Comparison of ENCODE assay signal across 2 cellular contexts in genomic region chr15:64251658-64252057, GRCh38.
TF ChIP-seq lines count a peak whose summit lies in the region.

No MANE protein-coding gene starts in this region.

TF ChIP-seq in IMR-90, 13 proteins besides CTCF, POLR2A, EP300 and RAD21 (continued from another document):
- TF ChIP-seq MAZ (IDR thresholded peaks at IDR 0.05; ENCODE audit: borderline replicate concordance, low read depth, low read length), result no peak
- TF ChIP-seq MXI1 (IDR thresholded peaks at IDR 0.05; ENCODE audit: borderline replicate concordance, low read depth, low read length), result no peak
- no peak for TF ChIP-seq BHLHE40 (IDR thresholded peaks at IDR 0.05; ENCODE audit: low read depth, low read length)
- no peak for TF ChIP-seq CHD1 (IDR thresholded peaks at IDR 0.05; ENCODE audit: low read depth, low read length)
- no peak for TF ChIP-seq RCOR1 (IDR thresholded peaks at IDR 0.05; ENCODE audit: insufficient replicate concordance, low read length)
- TF ChIP-seq SMC3 (IDR thresholded peaks at IDR 0.05; ENCODE audit: low read depth, low read length), result no peak
- TF ChIP-seq MAFK (IDR thresholded peaks at IDR 0.05; ENCODE audit: low read depth, low read length), result no peak
- no peak for TF ChIP-seq CEBPB (IDR thresholded peaks at IDR 0.05; ENCODE audit: low read depth, low read length)
- no peak for TF ChIP-seq NFE2L2 (IDR thresholded peaks at IDR 0.05; ENCODE audit: low read depth, low read length)
- no peak for TF ChIP-seq FOS (IDR thresholded peaks at IDR 0.05; ENCODE audit: low read depth, low read length)

TF ChIP-seq in WTC11, 78 proteins besides CTCF, POLR2A, EP300 and RAD21 (continued from another document):
- TF ChIP-seq, protein P1, sequence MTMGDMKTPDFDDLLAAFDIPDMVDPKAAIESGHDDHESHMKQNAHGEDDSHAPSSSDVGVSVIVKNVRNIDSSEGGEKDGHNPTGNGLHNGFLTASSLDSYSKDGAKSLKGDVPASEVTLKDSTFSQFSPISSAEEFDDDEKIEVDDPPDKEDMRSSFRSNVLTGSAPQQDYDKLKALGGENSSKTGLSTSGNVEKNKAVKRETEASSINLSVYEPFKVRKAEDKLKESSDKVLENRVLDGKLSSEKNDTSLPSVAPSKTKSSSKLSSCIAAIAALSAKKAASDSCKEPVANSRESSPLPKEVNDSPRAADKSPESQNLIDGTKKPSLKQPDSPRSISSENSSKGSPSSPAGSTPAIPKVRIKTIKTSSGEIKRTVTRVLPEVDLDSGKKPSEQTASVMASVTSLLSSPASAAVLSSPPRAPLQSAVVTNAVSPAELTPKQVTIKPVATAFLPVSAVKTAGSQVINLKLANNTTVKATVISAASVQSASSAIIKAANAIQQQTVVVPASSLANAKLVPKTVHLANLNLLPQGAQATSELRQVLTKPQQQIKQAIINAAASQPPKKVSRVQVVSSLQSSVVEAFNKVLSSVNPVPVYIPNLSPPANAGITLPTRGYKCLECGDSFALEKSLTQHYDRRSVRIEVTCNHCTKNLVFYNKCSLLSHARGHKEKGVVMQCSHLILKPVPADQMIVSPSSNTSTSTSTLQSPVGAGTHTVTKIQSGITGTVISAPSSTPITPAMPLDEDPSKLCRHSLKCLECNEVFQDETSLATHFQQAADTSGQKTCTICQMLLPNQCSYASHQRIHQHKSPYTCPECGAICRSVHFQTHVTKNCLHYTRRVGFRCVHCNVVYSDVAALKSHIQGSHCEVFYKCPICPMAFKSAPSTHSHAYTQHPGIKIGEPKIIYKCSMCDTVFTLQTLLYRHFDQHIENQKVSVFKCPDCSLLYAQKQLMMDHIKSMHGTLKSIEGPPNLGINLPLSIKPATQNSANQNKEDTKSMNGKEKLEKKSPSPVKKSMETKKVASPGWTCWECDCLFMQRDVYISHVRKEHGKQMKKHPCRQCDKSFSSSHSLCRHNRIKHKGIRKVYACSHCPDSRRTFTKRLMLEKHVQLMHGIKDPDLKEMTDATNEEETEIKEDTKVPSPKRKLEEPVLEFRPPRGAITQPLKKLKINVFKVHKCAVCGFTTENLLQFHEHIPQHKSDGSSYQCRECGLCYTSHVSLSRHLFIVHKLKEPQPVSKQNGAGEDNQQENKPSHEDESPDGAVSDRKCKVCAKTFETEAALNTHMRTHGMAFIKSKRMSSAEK (CRISPR knock-in tag; IDR thresholded peaks at IDR 0.05; ENCODE audit: borderline replicate concordance), result no peak
- TF ChIP-seq ZNF396 (CRISPR knock-in tag; IDR thresholded peaks at IDR 0.05; ENCODE audit: borderline replicate concordance), result no peak
- TF ChIP-seq AFF4 (CRISPR knock-in tag; IDR thresholded peaks at IDR 0.05; ENCODE audit: borderline replicate concordance), result no peak
- TF ChIP-seq FOXJ3 (CRISPR knock-in tag; IDR thresholded peaks at IDR 0.05; ENCODE audit: borderline replicate concordance), result no peak
- TF ChIP-seq MYBL2 (CRISPR knock-in tag; IDR thresholded peaks at IDR 0.05), result no peak
- no peak for TF ChIP-seq ATF3 (CRISPR knock-in tag; conservative IDR thresholded peaks at IDR 0.05)
- TF ChIP-seq EMX1 (CRISPR knock-in tag; IDR thresholded peaks at IDR 0.05), result no peak
- TF ChIP-seq RELA (CRISPR knock-in tag; IDR thresholded peaks at IDR 0.05; ENCODE audit: borderline replicate concordance), result no peak
- no peak for TF ChIP-seq ATF2 (CRISPR knock-in tag; IDR thresholded peaks at IDR 0.05; ENCODE audit: borderline replicate concordance, low read depth)
- no peak for TF ChIP-seq ESRRA (CRISPR knock-in tag; IDR thresholded peaks at IDR 0.05; ENCODE audit: borderline replicate concordance)
